27 cellular contexts compared by ENCODE assay signal in the genomic region with DNA sequence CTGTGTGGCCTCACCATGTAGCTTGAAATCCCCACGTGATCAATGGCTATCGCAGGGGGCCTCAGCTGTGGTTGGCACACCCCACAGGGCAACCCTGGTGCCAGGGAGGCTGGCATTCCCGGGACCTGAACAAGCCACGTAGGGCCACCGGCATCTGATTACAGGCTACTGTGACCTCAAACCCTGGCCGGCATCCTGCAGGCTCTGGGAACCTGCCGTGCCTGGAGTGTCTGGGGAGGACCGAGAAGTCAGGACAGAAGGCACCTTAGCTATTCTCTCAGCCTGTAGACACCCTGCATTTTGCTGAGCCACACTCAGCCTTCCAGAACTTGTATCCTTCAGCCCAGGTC.
"Had no signal": no experiment of that assay in that cellular context is flagged by ENCODE, and none has a peak within 500 bp of the region (broad histone marks: within the 10 kb centered on the region; RNA-seq: fewer than 3 reads in every experiment).

No MANE protein-coding gene starts in this region.

- H3K27ac ChIP-seq: ascending aorta, cardiac muscle cell, coronary artery, dorsolateral prefrontal cortex, right lobe of liver, skin epidermis, thoracic aorta had no signal

- H3K4me3 ChIP-seq: ascending aorta, cardiac muscle cell, coronary artery, dorsolateral prefrontal cortex, right lobe of liver, skin epidermis, thoracic aorta had no signal

- H3K9me3 ChIP-seq: ascending aorta, right lobe of liver, thoracic aorta had no signal

- H3K36me3 ChIP-seq: ascending aorta, cardiac muscle cell, right lobe of liver, thoracic aorta had no signal

- H3K4me1 ChIP-seq: ascending aorta, right lobe of liver had no signal

- H3K27me3 ChIP-seq: ascending aorta, cardiac muscle cell, dorsolateral prefrontal cortex, right lobe of liver had no signal

- DNase-seq: activated B cell treated with CpG ODN at 0.5 μM for 24 hours; activated CD4-positive, alpha-beta T cell treated with anti-CD3 and anti-CD28 coated beads, Interleukin-2, amount 50 U/mL, for 1 hour; activated CD8-positive, alpha-beta memory T cell treated with anti-CD3 and anti-CD28 coated beads, Interleukin-2, amount 10 ng/mL, durations not matched to agents 7 days and 5 days; activated CD8-positive, alpha-beta T cell treated with anti-CD3 and anti-CD28 coated beads for 36 hours; activated effector memory CD4-positive, alpha-beta T cell treated with Interleukin-2 at 50 U/mL for 16 hours; activated naive CD4-positive, alpha-beta T cell treated with Interleukin-2 at 50 U/mL for 16 hours; activated naive CD8-positive, alpha-beta T cell treated with anti-CD3 and anti-CD28 coated beads for 36 hours; activated T-cell treated with anti-CD3 and anti-CD28 coated beads for 4 hours; effector memory CD4-positive, alpha-beta T cell; glutamatergic neuron; islet precursor cell; left ventricle myocardium superior; naive B cell; nephron progenitor cell; nucleus accumbens; right lobe of liver; stimulated activated CD4-positive, alpha-beta T cell treated with anti-CD3 and anti-CD28 coated beads, Interleukin-12 subunit alpha, Interleukin-12 subunit beta, amount 100 ng/mL, for 4 hours; stimulated activated CD4-positive, alpha-beta T cell treated with anti-CD3 and anti-CD28 coated beads, Interleukin-4, amount 100 ng/mL, for 24 hours; T-helper 1 cell; trophoblast cell had no signal

- ATAC-seq: activated CD8-positive, alpha-beta memory T cell treated with anti-CD3 and anti-CD28 coated beads, Interleukin-2, amount 10 ng/mL, durations not matched to agents 7 days and 5 days; activated CD8-positive, alpha-beta T cell treated with anti-CD3 and anti-CD28 coated beads for 36 hours; stimulated activated effector memory CD8-positive, alpha-beta T cell treated with anti-CD3 and anti-CD28 coated beads, Interleukin-12 subunit alpha, Interleukin-12 subunit beta, amount 100 ng/mL, for 72 hours had no signal
